9 cellular contexts compared by ENCODE assay signal in genomic region chr9:14992516-14992915, GRCh38.
DNase-seq lines count a peak whose midpoint lies in the region; ATAC-seq, FAIRE-seq and TF ChIP-seq lines count a peak whose summit lies in the region.
"Had no signal": no experiment of that assay in that cellular context is flagged by ENCODE, and none has a peak within 500 bp of the region (broad histone marks: within the 10 kb centered on the region; RNA-seq: fewer than 3 reads in every experiment).

No MANE protein-coding gene starts in this region.

- peaks cover 19% of the 10 kb centered on the region for H3K36me3 Mint-ChIP-seq in nephron progenitor cell (ENCODE audit: low read depth)

- H3K4me1 ChIP-seq in K562 (replicated peaks in 1 of 2; ENCODE audit: control insufficient read depth in 2 of 2, insufficient read depth in 2 of 2, low read length in 2 of 2) (peaks cover 2 to 6% of the 10 kb centered on the region in 2 experiments; a peak in 4 of 5 replicates), colonic mucosa (no peaks in the 10 kb centered on the region)

- CTCF ChIA-PET in K562 (lab: Yijun Ruan, JAX; ENCODE audit: low intra/inter-chr PET ratio) = no interaction called here

- H3K9me3 Mint-ChIP-seq in nephron progenitor cell = peaks cover 19% of the 10 kb centered on the region

- POLR2A ChIA-PET in K562 (lab: Yijun Ruan, JAX) = interaction anchor here (1.0 kb wide), 1 partner anchor 11 kb away, joined by 3 read pairs; no protein-coding TSS in a partner anchor

- TF ChIP-seq CTCF in AG10803 (conservative IDR thresholded peaks at IDR 0.05; ENCODE audit: low read length) (no peak), K562 (IDR thresholded peaks at IDR 0.05 in 2 of 3, conservative IDR thresholded peaks at IDR 0.05 in 1 of 3; ENCODE audit: insufficient read depth in 2 of 3, low read depth in 1 of 3, low read length in 3 of 3) (no peak), nephron progenitor cell (IDR thresholded peaks at IDR 0.05) (no peak), colonic mucosa (IDR thresholded peaks at IDR 0.05) (no peak)

- H3K79me2 ChIP-seq in K562 (ENCODE audit: control insufficient read depth, insufficient read depth, low read length) = no peaks in the 10 kb centered on the region; the same call in 2 of the 3 replicates

- H3K27ac ChIP-seq in K562 (ENCODE audit: extremely low read depth, low read depth, low read length) (peak overlapping the region; percentile 66), colonic mucosa (no peak overlapping the region)

- peak overlapping the region; percentile 85 for H3K4me2 ChIP-seq in K562 (ENCODE audit: insufficient read depth, low read length)

- H3K36me3 ChIP-seq in K562 (ENCODE audit: control insufficient read depth, insufficient read depth, low read length) (no peaks in the 10 kb centered on the region), colonic mucosa (no peaks in the 10 kb centered on the region)

- no peak for FAIRE-seq in K562 (lab: Jason Lieb, UNC)
- FAIRE-seq in frontal cortex (lab: Jason Lieb, UNC) = no peak
- FAIRE-seq: GM18507 had no signal

- ATAC-seq in HG02642 (IDR thresholded peaks at IDR 0.05; ENCODE audit: poor library complexity, unreplicated experiment) (peak; percentile 4), K562 (peak; percentile 20), HG03432 (IDR thresholded peaks at IDR 0.05; ENCODE audit: unreplicated experiment) (no peak)

- H3K9ac ChIP-seq in K562 (ENCODE audit: insufficient read depth in 1 of 2, low read depth in 2 of 2, low read length in 2 of 2) = peak overlapping the region; percentile 20 to 66; a peak in 3 of 4 replicates
- H3K9ac ChIP-seq in colonic mucosa (ENCODE audit: low read depth in 2 of 2, low read length in 2 of 2) = no peak overlapping the region

- H3K9me3 ChIP-seq in K562 (replicated peaks; ENCODE audit: control insufficient read depth, insufficient read depth, low read depth, low read length) (no peaks in the 10 kb centered on the region), colonic mucosa (no peaks in the 10 kb centered on the region)

- 3% methylated on average over 5 of the region's 5 CpGs for WGBS in K562 (ENCODE audit: insufficient coverage, low coverage, missing lambda C conversion rate)

- no peak for TF ChIP-seq EP300 in K562 (IDR thresholded peaks at IDR 0.05; ENCODE audit: low read length)

- H3K4me3 Mint-ChIP-seq in nephron progenitor cell = peak overlapping the region; percentile 81

- H3K4me1 Mint-ChIP-seq in nephron progenitor cell = peaks cover 18% of the 10 kb centered on the region

- no peak for TF ChIP-seq RAD21 in K562 (CRISPR knock-in tag; conservative IDR thresholded peaks at IDR 0.05 in 1 of 2, IDR thresholded peaks at IDR 0.05 in 1 of 2)

- peak overlapping the region; percentile 78 for H3K4me3 ChIP-seq in AG10803 (ENCODE audit: low read length)
- peak overlapping the region; percentile 55 for H3K4me3 ChIP-seq in K562
- no peak overlapping the region for H3K4me3 ChIP-seq in colonic mucosa

- BruUV-seq in K562 (replicated peaks; lab: Mats Ljungman, UMichigan) = TSS peak; percentile 71

- no peaks in the 10 kb centered on the region for H4K20me1 ChIP-seq in K562 (replicated peaks; ENCODE audit: control insufficient read depth, insufficient read depth, low read length)

- no peaks in the 10 kb centered on the region for H3K27me3 ChIP-seq in K562 (ENCODE audit: control insufficient read depth in 2 of 2, insufficient read depth in 2 of 2, low read length in 2 of 2)
- no peaks in the 10 kb centered on the region for H3K27me3 ChIP-seq in colonic mucosa

- peak overlapping the region; percentile 93 for H2AFZ ChIP-seq in K562 (ENCODE audit: low read depth, low read length)

- peak; percentile 7 for DNase-seq in AG10803 (ENCODE audit: low read depth)
- DNase-seq in K562 (ENCODE audit: extremely low read depth in 1 of 4, low spot score in 3 of 4) = peak in 1 of 4 experiments; percentile 20
- DNase-seq in nephron progenitor cell = no peak
- no peak for DNase-seq in frontal cortex (ENCODE audit: low spot score in 2 of 2)
- DNase-seq in NCI-H2081 treated with DMSO at 0.1 percent for 48 hours (lab: John Stamatoyannopoulos, UW) = no peak
- no peak for DNase-seq in colonic mucosa

- H3K27ac Mint-ChIP-seq in nephron progenitor cell = no peak overlapping the region

- H3K9me1 ChIP-seq in K562 (ENCODE audit: control insufficient read depth, insufficient read depth, low read length) = no peaks in the 10 kb centered on the region

- peaks cover 11% of the 10 kb centered on the region for H3K27me3 Mint-ChIP-seq in nephron progenitor cell (ENCODE audit: low read depth, poor library complexity)

- in situ Hi-C loops in K562 (cut with MboI) = no loop called here

- intact Hi-C loops in K562 (cut with micrococcal nuclease) (no loop called here), colonic mucosa (cut with DNase I) (loop anchor here (10.0 kb wide), 1 partner anchor 108 kb away; no protein-coding TSS in a partner anchor)

- TF ChIP-seq POLR2A in K562 (conservative IDR thresholded peaks at IDR 0.05) = no peak

TF ChIP-seq in K562, 482 proteins besides CTCF, POLR2A, EP300 and RAD21:
- TF ChIP-seq ZNF3 (CRISPR knock-in tag; IDR thresholded peaks at IDR 0.05) (no peak), STAT5B (CRISPR knock-in tag; IDR thresholded peaks at IDR 0.05) (no peak), PBX2 (CRISPR knock-in tag; IDR thresholded peaks at IDR 0.05; ENCODE audit: low read depth) (no peak), PBX2 (tag; conservative IDR thresholded peaks at IDR 0.05; ENCODE audit: low read depth) (no peak)

Comparison
In these comparisons a context has a peak if more than half of its experiments do, and no peak if none do; other contexts are left out.
1. H3K9ac ChIP-seq: peak in K562 (2 of 2); none in colonic mucosa (0 of 2).